8 cellular contexts compared by ENCODE assay signal in the genomic region with DNA sequence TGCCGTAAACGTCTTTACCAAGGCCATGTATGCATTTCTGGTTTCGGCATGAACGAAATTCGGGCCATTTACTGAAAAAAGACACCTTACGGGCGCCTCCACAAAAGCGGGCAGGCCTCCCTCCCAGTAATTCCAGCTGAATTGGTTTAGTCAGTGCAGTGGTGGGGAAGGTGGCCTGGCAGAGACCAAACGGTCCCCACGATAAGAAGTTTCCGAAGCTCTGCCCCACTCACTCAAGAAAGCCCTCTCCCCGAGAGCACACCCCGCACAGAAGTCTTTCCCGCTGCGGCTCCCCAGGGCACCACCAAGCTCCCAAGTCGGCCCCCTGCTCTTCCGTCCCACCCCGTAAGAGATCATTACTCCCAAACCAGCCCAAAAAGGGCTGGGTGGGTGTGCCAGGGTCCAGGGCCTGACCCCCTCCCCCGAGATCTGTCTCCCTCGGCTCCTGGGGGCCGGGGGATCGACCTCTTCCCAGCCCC.
A peak's percentile ranks its signal among the peaks of the same experiment; 100 is the strongest.
DNase-seq lines count a peak whose midpoint lies in the region; ATAC-seq and TF ChIP-seq lines count a peak whose summit lies in the region.

No MANE protein-coding gene starts in this region.

- H3K27me3 ChIP-seq in Caco-2 (replicated peaks; ENCODE audit: control insufficient read depth, insufficient read depth, low read length): no peaks in the 10 kb centered on the region
- H3K27me3 ChIP-seq in SJSA1 (replicated peaks): no peaks in the 10 kb centered on the region
- H3K27me3 ChIP-seq in duodenal mucosa (ENCODE audit: control insufficient read depth in 1 of 2, insufficient read depth in 2 of 2, low read length in 2 of 2): no peaks in the 10 kb centered on the region

- BruUV-seq in Caco-2 (replicated peaks; lab: Mats Ljungman, UMichigan): no TSS peak

- H3K36me3 ChIP-seq in Caco-2 (ENCODE audit: control insufficient read depth, insufficient read depth, low read length) (no peaks in the 10 kb centered on the region), SJSA1 (no peaks in the 10 kb centered on the region), duodenal mucosa (ENCODE audit: control insufficient read depth in 1 of 2, insufficient read depth in 2 of 2, low read length in 2 of 2) (no peaks in the 10 kb centered on the region), mucosa of descending colon (ENCODE audit: low read depth) (no peaks in the 10 kb centered on the region), urinary bladder (ENCODE audit: insufficient read depth) (no peaks in the 10 kb centered on the region)

- H3K9ac ChIP-seq in duodenal mucosa (ENCODE audit: low read depth in 1 of 2, low read length in 2 of 2): peak overlapping the region; percentile 54 to 79

- DNase-seq in Caco-2 (peak in 1 of 2 experiments; percentile 19), SJSA1 (ENCODE audit: low read depth in 1 of 2, low spot score in 2 of 2) (no peak), mucosa of descending colon (peak in 1 of 3 donors; percentile 34), SIG-M5 (lab: John Stamatoyannopoulos, UW) (no peak), AG08395 (ENCODE audit: low spot score) (no peak)

- no peaks in the 10 kb centered on the region for H3K9me3 ChIP-seq in Caco-2
- H3K9me3 ChIP-seq in SJSA1 (replicated peaks): no peaks in the 10 kb centered on the region
- no peaks in the 10 kb centered on the region for H3K9me3 ChIP-seq in duodenal mucosa (ENCODE audit: control insufficient read depth in 1 of 2, low read length in 2 of 2)
- H3K9me3 ChIP-seq in mucosa of descending colon: no peaks in the 10 kb centered on the region

- TF ChIP-seq CTCF in Caco-2 (IDR thresholded peaks at IDR 0.05; ENCODE audit: insufficient read depth in 1 of 2, low read depth in 1 of 2, low read length in 1 of 2, severe bottlenecking in 1 of 2, unreplicated experiment in 1 of 2): no peak
- TF ChIP-seq CTCF in mucosa of descending colon (IDR thresholded peaks at IDR 0.05): no peak

- POLR2A ChIA-PET in Caco-2 (lab: Charles Lee): no interaction called here

- H3K9me3 Mint-ChIP-seq in Caco-2 (ENCODE audit: unreplicated experiment): no peaks in the 10 kb centered on the region

- H3K4me1 ChIP-seq in Caco-2 (0 out of 2 replicates have a peak, but pooled peaks cover 6% of the 10 kb centered on the region), SJSA1 (replicated peaks) (peaks cover 18% of the 10 kb centered on the region), duodenal mucosa (ENCODE audit: control insufficient read depth in 1 of 2, insufficient read depth in 2 of 2, low read length in 2 of 2) (peaks cover 23 to 29% of the 10 kb centered on the region in 2 donors), mucosa of descending colon (ENCODE audit: low read depth) (peaks cover 9% of the 10 kb centered on the region), urinary bladder (ENCODE audit: insufficient read depth) (no peaks in the 10 kb centered on the region)

- ATAC-seq in GM21825 (IDR thresholded peaks at IDR 0.05; ENCODE audit: unreplicated experiment) (peak; percentile 1), mucosa of descending colon (peak; percentile 2)

- intact Hi-C loops in Caco-2 (cut with micrococcal nuclease; ENCODE audit: unreplicated experiment): loop anchor here (5.0 kb wide), 1 partner anchor 71 kb away; no protein-coding TSS in a partner anchor
- intact Hi-C loops in mucosa of descending colon (cut with DNase I, micrococcal nuclease): no loop called here

- peaks cover 7% of the 10 kb centered on the region for H3K4me1 Mint-ChIP-seq in Caco-2 (ENCODE audit: low read depth, unreplicated experiment)

- 1% methylated on average over 22 of the region's 22 CpGs for WGBS in urinary bladder

- H3K27ac Mint-ChIP-seq in Caco-2 (ENCODE audit: unreplicated experiment): peak overlapping the region; percentile 20

- H3K27ac ChIP-seq in SJSA1 (no peak overlapping the region), duodenal mucosa (ENCODE audit: low read depth, low read length) (peak overlapping the region; percentile 49), urinary bladder (ENCODE audit: low read depth) (peak overlapping the region; percentile 90)

- H3K27me3 Mint-ChIP-seq in Caco-2 (ENCODE audit: insufficient read depth, unreplicated experiment): no peaks in the 10 kb centered on the region

- peak overlapping the region; percentile 72 for H3K4me3 Mint-ChIP-seq in Caco-2 (ENCODE audit: unreplicated experiment)

- CTCF ChIA-PET in Caco-2 (lab: Charles Lee): interaction anchor here (1.0 to 2.7 kb wide), 2 partner anchors 48 to 79 kb away, joined by 4 to 9 read pairs; no protein-coding TSS in a partner anchor

- H3K36me3 Mint-ChIP-seq in Caco-2 (ENCODE audit: insufficient read depth, unreplicated experiment): peaks cover 8% of the 10 kb centered on the region

- H3K4me3 ChIP-seq in Caco-2 (ENCODE audit: low read depth, low read length) (peak overlapping the region; percentile 98), SJSA1 (peak overlapping the region; percentile 72), duodenal mucosa (ENCODE audit: low read depth in 1 of 2, low read length in 2 of 2) (peak overlapping the region; percentile 80 to 93), mucosa of descending colon (peak overlapping the region; percentile 92), urinary bladder (ENCODE audit: low read depth, low read length) (peak overlapping the region; percentile 99)
